In genomic region chr14:102050625-102051024, GRCh38 we compare ENCODE assay signal across 1 cellular context.
TF ChIP-seq lines count a peak whose summit lies in the region.

No MANE protein-coding gene starts in this region.

TF ChIP-seq in GM12878, 131 proteins besides CTCF, POLR2A, EP300 and RAD21:
- TF ChIP-seq TCF3 (IDR thresholded peaks at IDR 0.05; ENCODE audit: borderline replicate concordance, insufficient read depth, low read depth, low read length): no peak
- no peak for TF ChIP-seq IRF4 (IDR thresholded peaks at IDR 0.05; ENCODE audit: low read depth, low read length)
- no peak for TF ChIP-seq CEBPB (IDR thresholded peaks at IDR 0.05; ENCODE audit: borderline replicate concordance in 1 of 2, low read depth in 2 of 2, low read length in 2 of 2)
- no peak for TF ChIP-seq MYC (IDR thresholded peaks at IDR 0.05; ENCODE audit: insufficient read depth, insufficient read length, insufficient replicate concordance, low read length, severe bottlenecking)
- no peak for TF ChIP-seq HDAC6 (IDR thresholded peaks at IDR 0.05; ENCODE audit: unreplicated experiment)
